ENCODE assay signal across 13 cellular contexts in the genomic region with DNA sequence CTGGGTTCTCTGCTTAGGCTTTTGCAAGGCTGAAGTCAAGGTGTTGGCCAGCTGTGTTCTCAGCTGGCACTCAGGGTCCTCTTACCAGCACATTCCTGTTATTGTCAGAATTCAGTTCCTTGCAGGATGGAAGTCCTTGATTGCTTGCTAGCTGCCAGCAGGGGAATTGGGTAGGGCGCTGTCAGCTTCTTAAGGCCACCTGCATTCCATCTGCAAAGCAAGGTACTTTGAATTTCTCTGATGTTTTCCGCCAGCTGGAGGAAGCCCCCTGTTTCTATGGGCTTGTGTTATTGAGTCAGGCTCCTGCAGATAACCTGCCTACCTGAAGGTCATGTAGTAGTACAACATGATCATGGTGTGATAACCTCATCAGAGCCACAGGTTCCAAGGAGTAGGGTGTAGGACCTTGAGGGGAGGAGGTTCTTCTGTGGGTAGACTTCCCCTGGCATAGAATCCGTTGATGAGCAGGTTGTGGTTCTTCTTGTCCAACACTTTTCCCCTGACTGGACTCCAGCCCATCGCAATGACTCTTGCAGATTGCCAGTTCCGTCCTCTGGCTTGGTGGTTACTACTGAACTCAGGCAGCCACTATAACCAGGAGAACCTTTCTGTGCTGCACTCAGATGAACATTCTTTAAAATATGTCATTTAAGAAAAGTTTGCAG. TPM values are rescaled to one million over a fixed set of nuclear protein-coding genes. Genes with fewer than 3 reads are reported as not detected.
DNase-seq lines count a peak whose midpoint lies in the region; ATAC-seq and TF ChIP-seq lines count a peak whose summit lies in the region.
"Had no signal": no experiment of that assay in that cellular context is flagged by ENCODE, and none has a peak within 500 bp of the region (broad histone marks: within the 10 kb centered on the region; RNA-seq: fewer than 3 reads in every experiment).

No MANE protein-coding gene starts in this region.

- H3K27me3 ChIP-seq in CD4-positive, alpha-beta T cell (ENCODE audit: control insufficient read depth, insufficient read depth, low read length), result no peaks in the 10 kb centered on the region

- no peaks in the 10 kb centered on the region for H3K9me3 Mint-ChIP-seq in CD4-positive, alpha-beta T cell
- H3K9me3 Mint-ChIP-seq in IgD-negative memory B cell (no peaks in the 10 kb centered on the region), nephron progenitor cell (no peaks in the 10 kb centered on the region)
- H3K9me3 Mint-ChIP-seq: effector memory CD8-positive, alpha-beta T cell had no signal

- H3K27ac ChIP-seq in CD4-positive, alpha-beta T cell (ENCODE audit: low read depth, low read length), result no peak overlapping the region
- H3K27ac ChIP-seq: C4-2B, SK-N-MC had no signal

- peak overlapping the region; percentile 63 for H3K4me3 Mint-ChIP-seq in CD4-positive, alpha-beta T cell
- H3K4me3 Mint-ChIP-seq in IgD-negative memory B cell (peak overlapping the region in 2 of 4 donors; percentile 9 to 19), nephron progenitor cell (no peak overlapping the region)
- H3K4me3 Mint-ChIP-seq: effector memory CD8-positive, alpha-beta T cell had no signal

- H3K36me3 Mint-ChIP-seq in CD4-positive, alpha-beta T cell (ENCODE audit: low read depth), result peaks cover 34% of the 10 kb centered on the region
- H3K36me3 Mint-ChIP-seq in IgD-negative memory B cell, result no peaks in the 10 kb centered on the region
- H3K36me3 Mint-ChIP-seq in nephron progenitor cell (ENCODE audit: low read depth), result peaks cover 29% of the 10 kb centered on the region

- intact Hi-C loops in CD4-positive, alpha-beta T cell (cut with DNase I, micrococcal nuclease), result loop anchor here in 1 of 2 experiments (10.0 kb wide), 1 partner anchor 1225 kb away; no protein-coding TSS in a partner anchor

- H3K27ac Mint-ChIP-seq in CD4-positive, alpha-beta T cell, result peak overlapping the region; percentile 55
- H3K27ac Mint-ChIP-seq in IgD-negative memory B cell (peak overlapping the region in 2 of 3 donors; percentile 33 to 64), nephron progenitor cell (peak overlapping the region; percentile 42)

- H3K9me3 ChIP-seq in CD4-positive, alpha-beta T cell (ENCODE audit: control insufficient read depth, low read length), result no peaks in the 10 kb centered on the region

- TF ChIP-seq CTCF in CD4-positive, alpha-beta T cell (IDR thresholded peaks at IDR 0.05), result no peak
- TF ChIP-seq CTCF in cardiac fibroblast (IDR thresholded peaks at IDR 0.05; ENCODE audit: low read depth, low read length) (no peak), nephron progenitor cell (IDR thresholded peaks at IDR 0.05) (no peak)

- no peak for ATAC-seq in CD4-positive, alpha-beta T cell (ENCODE audit: poor library complexity)
- ATAC-seq in HG02981 (IDR thresholded peaks at IDR 0.05; ENCODE audit: unreplicated experiment) (no peak), GM18520 (IDR thresholded peaks at IDR 0.05; ENCODE audit: unreplicated experiment) (no peak)
- ATAC-seq: effector memory CD8-positive, alpha-beta T cell had no signal

- peaks cover 96% of the 10 kb centered on the region for H3K4me1 Mint-ChIP-seq in CD4-positive, alpha-beta T cell (ENCODE audit: low read depth)
- peaks cover 72 to 82% (median 81%) of the 10 kb centered on the region in 3 donors for H3K4me1 Mint-ChIP-seq in IgD-negative memory B cell
- peaks cover 97% of the 10 kb centered on the region for H3K4me1 Mint-ChIP-seq in nephron progenitor cell

- POLR2A ChIA-PET in CD4-positive, alpha-beta T cell (lab: Charles Lee), result no interaction called here

- H3K4me3 ChIP-seq in cardiac fibroblast (replicated peaks in 1 of 2; ENCODE audit: low read depth in 2 of 2, low read length in 2 of 2), result no peak overlapping the region
- H3K4me3 ChIP-seq: SK-N-MC had no signal

- no peaks in the 10 kb centered on the region for H3K27me3 Mint-ChIP-seq in CD4-positive, alpha-beta T cell
- H3K27me3 Mint-ChIP-seq in IgD-negative memory B cell (no peaks in the 10 kb centered on the region), nephron progenitor cell (ENCODE audit: low read depth, poor library complexity) (no peaks in the 10 kb centered on the region)
- H3K27me3 Mint-ChIP-seq: effector memory CD8-positive, alpha-beta T cell had no signal

- CTCF ChIA-PET in CD4-positive, alpha-beta T cell (lab: Charles Lee), result no interaction called here

- no peak for DNase-seq in CD4-positive, alpha-beta T cell
- DNase-seq in cardiac fibroblast (ENCODE audit: low read depth in 2 of 2) (peak; percentile 21 to 33), nephron progenitor cell (no peak)
- DNase-seq in stimulated activated CD4-positive, alpha-beta T cell treated with anti-CD3 and anti-CD28 coated beads, Interleukin-2, amount 100 ng/mL, for 48 hours, result no peak
- DNase-seq: effector memory CD8-positive, alpha-beta T cell; GDM1; H7; stimulated activated CD4-positive, alpha-beta T cell treated with anti-CD3 and anti-CD28 coated beads, Interleukin-1b, Interleukin-23, amount 100 ng/mL, for 48 hours had no signal

RNA-seq across cellular contexts. Expression of a gene that starts 6.8 kb away (rescaled TPM):
- total RNA-seq in CD4-positive, alpha-beta T cell, result 10 to 100 TPM; 49.2 to 51.9 TPM
- 1.6 TPM for polyA plus RNA-seq in IgD-negative memory B cell

Comparison
In these comparisons a context has a peak if more than half of its experiments do, and no peak if none do; other contexts are left out.
1. DNase-seq: peak in cardiac fibroblast (2 of 2); none in CD4-positive, alpha-beta T cell (0 of 10), nephron progenitor cell (single experiment) and stimulated activated CD4-positive, alpha-beta T cell treated with anti-CD3 and anti-CD28 coated beads, Interleukin-2, amount 100 ng/mL, for 48 hours (0 of 2).
2. Peak in every context shown above with its lines, with median percentiles within 50 percentile points of each other: H3K27ac Mint-ChIP-seq.